Comparison of ENCODE assay signal across 22 cellular contexts in the genomic region with DNA sequence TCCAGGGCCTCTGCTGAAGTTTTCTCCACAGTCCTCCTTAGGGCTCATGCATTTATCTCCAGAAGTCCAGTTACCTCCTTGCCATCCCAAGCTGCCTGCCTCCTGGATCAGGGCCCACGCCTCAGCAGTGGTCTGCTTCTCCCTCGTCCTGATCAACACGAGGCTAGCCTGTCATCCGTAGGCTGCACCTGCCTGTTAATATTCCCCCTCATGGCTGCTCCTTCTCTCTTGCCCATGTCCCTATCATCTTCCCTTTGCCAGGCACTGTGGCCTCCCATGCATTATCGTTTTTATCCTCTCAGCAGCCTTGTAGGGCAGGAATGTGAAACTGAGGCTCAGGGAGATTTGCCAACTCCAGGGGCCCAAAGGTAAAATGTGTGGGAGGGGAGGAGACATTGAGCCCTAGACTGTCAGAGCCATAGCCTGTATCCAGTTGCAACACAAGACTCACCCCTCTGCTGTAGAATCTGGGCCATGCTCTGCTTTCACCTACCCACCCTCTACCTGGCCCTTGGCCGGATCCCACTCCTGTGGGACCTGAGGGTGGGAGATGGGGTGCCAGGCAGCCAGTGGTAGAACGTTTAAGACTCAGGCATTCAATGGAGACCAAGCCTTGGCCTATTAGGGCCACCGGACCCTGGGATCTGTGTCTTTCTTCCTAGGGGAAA. TPM values are rescaled to one million over a fixed set of nuclear protein-coding genes. Genes with fewer than 3 reads are reported as not detected.
A peak's percentile ranks its signal among the peaks of the same experiment; 100 is the strongest.
DNase-seq lines count a peak whose midpoint lies in the region; ATAC-seq and TF ChIP-seq lines count a peak whose summit lies in the region.
"Had no signal": no experiment of that assay in that cellular context is flagged by ENCODE, and none has a peak within 500 bp of the region (broad histone marks: within the 10 kb centered on the region; RNA-seq: fewer than 3 reads in every experiment).

No MANE protein-coding gene starts in this region.

- no peaks in the 10 kb centered on the region for H3K36me3 Mint-ChIP-seq in activated naive CD4-positive, alpha-beta T cell treated with anti-CD3 and anti-CD28 coated beads, Interleukin-2, amount 50 U/mL, for 72 hours
- peaks cover 23% of the 10 kb centered on the region for H3K36me3 Mint-ChIP-seq in glutamatergic neuron (ENCODE audit: unreplicated experiment)

- CTCF ChIA-PET in A673 (lab: Charles Lee), result no interaction called here

- peak; percentile 4 for DNase-seq in activated naive CD4-positive, alpha-beta T cell treated with anti-CD3 and anti-CD28 coated beads, Interleukin-2, amount 50 U/mL, for 16 hours
- DNase-seq in activated naive CD4-positive, alpha-beta T cell treated with anti-CD3 and anti-CD28 coated beads, Interleukin-2, amount 50 U/mL, for 72 hours (ENCODE audit: low spot score in 2 of 2), result no peak
- DNase-seq in RWPE2 (ENCODE audit: low spot score), result peak; percentile 16
- DNase-seq in glutamatergic neuron, result no peak
- peak; percentile 36 for DNase-seq in upper lobe of right lung
- DNase-seq in psoas muscle, result no peak
- no peak for DNase-seq in A673 (ENCODE audit: low spot score)
- DNase-seq: activated CD8-positive, alpha-beta T cell treated with anti-CD3 and anti-CD28 coated beads for 36 hours; dermis blood vessel endothelial cell; NCI-H1694; NCI-H774; OCI-M1; SHP77 had no signal

- H3K4me1 Mint-ChIP-seq in glutamatergic neuron (ENCODE audit: low read depth, unreplicated experiment), result peaks cover 33% of the 10 kb centered on the region

- ATAC-seq in activated naive CD4-positive, alpha-beta T cell treated with anti-CD3 and anti-CD28 coated beads, Interleukin-2, amount 50 U/mL, for 72 hours, result no peak
- no peak for ATAC-seq in RWPE2 (ENCODE audit: low read depth)
- no peak for ATAC-seq in upper lobe of right lung
- no peak for ATAC-seq in psoas muscle
- no peak for ATAC-seq in GM21717 (IDR thresholded peaks at IDR 0.05; ENCODE audit: unreplicated experiment)

- intact Hi-C loops in upper lobe of right lung (cut with DNase I) (no loop called here), psoas muscle (cut with DNase I) (no loop called here), A673 (cut with micrococcal nuclease; ENCODE audit: unreplicated experiment) (no loop called here)

- no peak overlapping the region for H3K27ac Mint-ChIP-seq in activated naive CD4-positive, alpha-beta T cell treated with anti-CD3 and anti-CD28 coated beads, Interleukin-2, amount 50 U/mL, for 72 hours
- peak overlapping the region; percentile 43 for H3K27ac Mint-ChIP-seq in glutamatergic neuron (ENCODE audit: unreplicated experiment)
- H3K27ac Mint-ChIP-seq: activated CD8-positive, alpha-beta T cell treated with anti-CD3 and anti-CD28 coated beads for 36 hours; CD4-positive, alpha-beta T cell had no signal

- no TSS peak for BruUV-seq in A673 (replicated peaks; lab: Mats Ljungman, UMichigan)

- H3K9me3 Mint-ChIP-seq in activated naive CD4-positive, alpha-beta T cell treated with anti-CD3 and anti-CD28 coated beads, Interleukin-2, amount 50 U/mL, for 72 hours, result no peaks in the 10 kb centered on the region
- peaks cover 21% of the 10 kb centered on the region for H3K9me3 Mint-ChIP-seq in glutamatergic neuron (ENCODE audit: unreplicated experiment)
- H3K9me3 Mint-ChIP-seq: activated CD8-positive, alpha-beta T cell treated with anti-CD3 and anti-CD28 coated beads for 36 hours; CD4-positive, alpha-beta T cell; IgD-negative memory B cell had no signal

- H3K4me1 ChIP-seq in RWPE2 (ENCODE audit: insufficient read depth, poor library complexity, severe bottlenecking) (no peaks in the 10 kb centered on the region), upper lobe of right lung (no peaks in the 10 kb centered on the region), psoas muscle (no peaks in the 10 kb centered on the region), A673 (ENCODE audit: insufficient read depth, low read length, poor library complexity, severe bottlenecking) (no peaks in the 10 kb centered on the region)

- H3K27ac ChIP-seq in RWPE2 (ENCODE audit: poor library complexity, severe bottlenecking) (no peak overlapping the region), upper lobe of right lung (no peak overlapping the region), psoas muscle (no peak overlapping the region), A673 (ENCODE audit: low read depth, low read length, poor library complexity, severe bottlenecking) (no peak overlapping the region)
- H3K27ac ChIP-seq: hepatocyte, HL-60, right atrium auricular region, suprapubic skin had no signal

- no peak overlapping the region for H3K4me3 Mint-ChIP-seq in glutamatergic neuron (ENCODE audit: unreplicated experiment)
- H3K4me3 Mint-ChIP-seq: activated CD8-positive, alpha-beta T cell treated with anti-CD3 and anti-CD28 coated beads for 36 hours; CD4-positive, alpha-beta T cell; IgD-negative memory B cell had no signal

- WGBS in psoas muscle, 3 donors, result 78 to 85% (median 82%) methylated on average over 8 of the region's 8 CpGs

- H3K4me3 ChIP-seq in RWPE2 (ENCODE audit: severe bottlenecking) (no peak overlapping the region), upper lobe of right lung (no peak overlapping the region), psoas muscle (no peak overlapping the region), A673 (ENCODE audit: low read depth, low read length, poor library complexity, severe bottlenecking) (no peak overlapping the region)
- H3K4me3 ChIP-seq: hepatocyte, lung, right atrium auricular region, suprapubic skin had no signal

- no peaks in the 10 kb centered on the region for H3K36me3 ChIP-seq in RWPE2 (ENCODE audit: low read depth)
- H3K36me3 ChIP-seq in upper lobe of right lung, result no peaks in the 10 kb centered on the region
- no peaks in the 10 kb centered on the region for H3K36me3 ChIP-seq in psoas muscle (ENCODE audit: insufficient read depth in 1 of 2, low read depth in 1 of 2)
- H3K36me3 ChIP-seq in A673 (ENCODE audit: insufficient read depth, low read length, poor library complexity, severe bottlenecking), result no peaks in the 10 kb centered on the region
- H3K36me3 ChIP-seq: right atrium auricular region, suprapubic skin had no signal

- TF ChIP-seq CTCF in RWPE2 (IDR thresholded peaks at IDR 0.05; ENCODE audit: poor library complexity, severe bottlenecking) (no peak), glutamatergic neuron (IDR thresholded peaks at IDR 0.05; ENCODE audit: partially characterized antibody, unreplicated experiment) (no peak), upper lobe of right lung (IDR thresholded peaks at IDR 0.05) (no peak), psoas muscle (IDR thresholded peaks at IDR 0.05) (no peak), A673 (conservative IDR thresholded peaks at IDR 0.05; ENCODE audit: low read depth, low read length) (no peak)

- POLR2A ChIA-PET in A673 (lab: Charles Lee; ENCODE audit: low non-redundant PET), result no interaction called here

- peaks cover 16% of the 10 kb centered on the region for H3K27me3 Mint-ChIP-seq in glutamatergic neuron (ENCODE audit: unreplicated experiment)
- H3K27me3 Mint-ChIP-seq: CD4-positive, alpha-beta T cell had no signal

- H3K9me3 ChIP-seq in RWPE2 (ENCODE audit: severe bottlenecking), result no peaks in the 10 kb centered on the region
- no peaks in the 10 kb centered on the region for H3K9me3 ChIP-seq in upper lobe of right lung
- no peaks in the 10 kb centered on the region for H3K9me3 ChIP-seq in psoas muscle
- H3K9me3 ChIP-seq in A673 (ENCODE audit: low read depth, low read length, poor library complexity, severe bottlenecking), result no peaks in the 10 kb centered on the region
- H3K9me3 ChIP-seq: right atrium auricular region, suprapubic skin had no signal

- peaks cover 8% of the 10 kb centered on the region for H3K27me3 ChIP-seq in RWPE2 (ENCODE audit: insufficient read depth, poor library complexity, severe bottlenecking)
- no peaks in the 10 kb centered on the region for H3K27me3 ChIP-seq in upper lobe of right lung
- H3K27me3 ChIP-seq in psoas muscle (ENCODE audit: insufficient read depth in 3 of 3, low read length in 2 of 3), result no peaks in the 10 kb centered on the region
- H3K27me3 ChIP-seq in A673 (replicated peaks; ENCODE audit: insufficient read depth, low read depth, low read length, poor library complexity), result no peaks in the 10 kb centered on the region
- H3K27me3 ChIP-seq: right atrium auricular region, suprapubic skin had no signal

RNA-seq across cellular contexts. Expression of a gene that starts 4.6 kb away (rescaled TPM):
- total RNA-seq in activated naive CD4-positive, alpha-beta T cell treated with anti-CD3 and anti-CD28 coated beads, Interleukin-2, amount 50 U/mL, for 72 hours, result under 1 TPM; 0.16 to 0.54 TPM
- total RNA-seq in glutamatergic neuron (ENCODE audit: unreplicated experiment) (134 TPM), upper lobe of right lung (0.49 TPM), psoas muscle (under 1 TPM; 0.15 to 0.58 (median 0.42) TPM), A673 (2021) (2.9 and 5.6 TPM in 2 replicates)
- under 1 TPM; 0.09 to 0.13 (median 0.11) TPM for polyA plus RNA-seq in psoas muscle
- total RNA-seq: H4 had no signal
- polyA plus RNA-seq: hepatocyte, IgD-negative memory B cell had no signal

RNA-seq across cellular contexts. Expression of a gene that starts 40.4 kb away (rescaled TPM):
- 10 to 100 TPM; 25.7 to 44.0 TPM for total RNA-seq in activated naive CD4-positive, alpha-beta T cell treated with anti-CD3 and anti-CD28 coated beads, Interleukin-2, amount 50 U/mL, for 72 hours
- total RNA-seq in glutamatergic neuron (ENCODE audit: unreplicated experiment) (13.2 TPM), upper lobe of right lung (51.0 TPM), psoas muscle (10 to 100 TPM; 16.8 to 29.6 (median 21.9) TPM), A673 (2021) (21.4 and 23.0 TPM in 2 replicates)
- 10 to 100 TPM; 60.9 to 71.5 (median 66.2) TPM for polyA plus RNA-seq in psoas muscle

Comparison
In these comparisons a context has a peak if more than half of its experiments do, and no peak if none do; other contexts are left out.
1. DNase-seq: peak in activated naive CD4-positive, alpha-beta T cell treated with anti-CD3 and anti-CD28 coated beads, Interleukin-2, amount 50 U/mL, for 16 hours (single experiment), RWPE2 (single experiment) and upper lobe of right lung (single experiment); none in activated naive CD4-positive, alpha-beta T cell treated with anti-CD3 and anti-CD28 coated beads, Interleukin-2, amount 50 U/mL, for 72 hours (0 of 2), glutamatergic neuron (single experiment), psoas muscle (0 of 2) and A673 (single experiment).
2. RNA of a gene that starts 4.6 kb away (total RNA-seq): 134 TPM in glutamatergic neuron (single experiment); 2.9 to 5.6 TPM in A673, 0.16 to 0.54 TPM in activated naive CD4-positive, alpha-beta T cell treated with anti-CD3 and anti-CD28 coated beads, Interleukin-2, amount 50 U/mL, for 72 hours, 0.15 to 0.58 TPM in psoas muscle and 0.49 TPM in upper lobe of right lung (single experiment); every median in the first group is over 10 times any median in the second.